Comparison of ENCODE assay signal across 2 cellular contexts in the genomic region with DNA sequence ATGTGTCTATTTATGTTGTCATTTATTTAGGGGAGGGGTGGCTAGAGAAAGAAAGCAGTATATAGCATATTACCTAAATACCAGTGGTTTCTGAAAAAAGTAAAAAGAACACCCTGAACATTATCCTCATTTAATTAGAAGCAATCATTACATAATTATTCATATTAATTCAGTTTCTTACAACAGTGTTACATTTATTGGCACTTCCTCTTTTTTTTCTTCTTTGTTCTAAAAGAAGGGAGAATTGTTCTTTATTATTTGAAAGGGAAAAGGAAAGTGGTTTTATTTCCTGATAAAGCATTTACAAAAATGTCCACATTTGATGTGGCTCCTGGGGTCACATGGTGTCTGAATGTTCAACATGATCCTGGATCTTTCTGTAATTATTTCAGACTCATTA.
TF ChIP-seq lines count a peak whose summit lies in the region.

No MANE protein-coding gene starts in this region.

TF ChIP-seq in endothelial cell of umbilical vein, 7 proteins besides CTCF, POLR2A, EP300 and RAD21 (continued from another document):
- TF ChIP-seq MYC (IDR thresholded peaks at IDR 0.05; ENCODE audit: low read depth, low read length) (no peak), JUN (IDR thresholded peaks at IDR 0.05; ENCODE audit: borderline replicate concordance, insufficient read depth, insufficient read length, low read depth) (no peak), POLR2AphosphoS5 (IDR thresholded peaks at IDR 0.05; ENCODE audit: insufficient read depth, low read depth, low read length) (no peak), EZH2 (IDR thresholded peaks at IDR 0.05; ENCODE audit: borderline replicate concordance, low read depth, low read length, severe bottlenecking) (no peak), FOS (IDR thresholded peaks at IDR 0.05; ENCODE audit: borderline replicate concordance, insufficient read depth, low read length) (no peak)
- TF ChIP-seq, protein P1, sequence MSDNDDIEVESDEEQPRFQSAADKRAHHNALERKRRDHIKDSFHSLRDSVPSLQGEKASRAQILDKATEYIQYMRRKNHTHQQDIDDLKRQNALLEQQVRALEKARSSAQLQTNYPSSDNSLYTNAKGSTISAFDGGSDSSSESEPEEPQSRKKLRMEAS (IDR thresholded peaks at IDR 0.05; ENCODE audit: insufficient read depth, insufficient read length) = no peak

TF ChIP-seq in GM23338, 12 proteins besides CTCF, POLR2A, EP300 and RAD21:
- TF ChIP-seq ZNF331 (CRISPR knock-in tag; IDR thresholded peaks at IDR 0.05; ENCODE audit: low read depth) = no peak
